Comparison of ENCODE assay signal across 1 cellular context in genomic region chr10:122264931-122265330, GRCh38.
TF ChIP-seq lines count a peak whose summit lies in the region.

No MANE protein-coding gene starts in this region.

TF ChIP-seq in HepG2, 621 proteins besides CTCF, POLR2A, EP300 and RAD21:
- TF ChIP-seq SALL2 (CRISPR knock-in tag; IDR thresholded peaks at IDR 0.05) (no peak), MAF1 (CRISPR knock-in tag; IDR thresholded peaks at IDR 0.05; ENCODE audit: borderline replicate concordance) (no peak)
